ENCODE assay signal across 18 cellular contexts in the genomic region with DNA sequence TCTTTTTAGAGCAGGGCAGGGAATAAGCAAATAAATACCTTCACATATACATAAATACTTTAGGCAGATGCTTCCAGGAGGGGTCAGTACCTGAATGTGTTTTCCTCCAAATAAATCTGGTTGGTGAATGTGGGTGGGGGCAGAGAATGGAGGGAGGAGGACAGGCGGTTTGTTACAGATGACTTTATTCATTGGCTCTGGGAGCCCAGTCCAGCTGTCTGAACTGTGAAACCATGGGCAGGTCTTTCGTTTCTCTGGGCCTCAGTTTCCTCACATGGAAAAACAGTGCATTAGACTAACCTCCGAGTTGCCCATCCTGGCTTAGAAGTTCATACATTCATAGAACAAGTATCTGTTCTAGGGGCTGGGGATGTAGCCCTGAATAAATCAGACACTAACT.
DNase-seq lines count a peak whose midpoint lies in the region; TF ChIP-seq lines count a peak whose summit lies in the region.
"Had no signal": no experiment of that assay in that cellular context is flagged by ENCODE, and none has a peak within 500 bp of the region (broad histone marks: within the 10 kb centered on the region; RNA-seq: fewer than 3 reads in every experiment).

No MANE protein-coding gene starts in this region.

- peak overlapping the region; percentile 3 for H2AFZ ChIP-seq in neural progenitor cell (replicated peaks)
- H2AFZ ChIP-seq: GM23338 had no signal

- H3K9me3 Mint-ChIP-seq in neural progenitor cell, result peaks cover 14% of the 10 kb centered on the region
- H3K9me3 Mint-ChIP-seq: CD8-positive, alpha-beta T cell; HFFc6 had no signal

- TF ChIP-seq CTCF in LNCaP clone FGC (IDR thresholded peaks at IDR 0.05; ENCODE audit: control insufficient read depth, extremely low read depth, insufficient read depth) (0 out of 2 replicates have a peak, but pooled peaks have one; percentile 16), neural progenitor cell (IDR thresholded peaks at IDR 0.05) (no peak)

- no peak overlapping the region for H3K9ac ChIP-seq in neural progenitor cell
- H3K9ac ChIP-seq: BLaER1 had no signal

- H3K9me3 ChIP-seq in neural progenitor cell (ENCODE audit: low read depth), result no peaks in the 10 kb centered on the region
- H3K9me3 ChIP-seq: BLaER1, Caco-2 had no signal

- DNase-seq in DMS 273 (lab: John Stamatoyannopoulos, UW; ENCODE audit: unreplicated experiment) (peak; percentile 48), DMS 273 treated with DMSO at 0.1 percent for 48 hours (lab: John Stamatoyannopoulos, UW) (no peak), LNCaP clone FGC (ENCODE audit: low read depth) (no peak), neural progenitor cell (ENCODE audit: low spot score) (no peak), SHP77 treated with DMSO at 0.1 percent for 48 hours (lab: John Stamatoyannopoulos, UW) (no peak)
- DNase-seq in activated effector memory CD4-positive, alpha-beta T cell treated with Interleukin-2 at 50 U/mL for 16 hours, result no peak
- DNase-seq: Caco-2; CD4-positive, CD25-positive, alpha-beta regulatory T cell; DMS153; DND-41; H9; HFFc6 had no signal

- H3K4me3 ChIP-seq in LNCaP clone FGC (ENCODE audit: low read depth, low read length) (no peak overlapping the region), neural progenitor cell (no peak overlapping the region)
- H3K4me3 ChIP-seq: BLaER1, GM23338 had no signal

- no peak overlapping the region for H3K27ac ChIP-seq in neural progenitor cell
- H3K27ac ChIP-seq: 22Rv1, BLaER1, C4-2B had no signal

- H3K4me3 Mint-ChIP-seq in neural progenitor cell, result no peak overlapping the region
- H3K4me3 Mint-ChIP-seq: B cell; CD4-positive, CD25-positive, alpha-beta regulatory T cell; CD8-positive, alpha-beta T cell; GM23338; H9; HFFc6 had no signal

- no peaks in the 10 kb centered on the region for H4K20me1 ChIP-seq in neural progenitor cell (ENCODE audit: low read depth)
- H4K20me1 ChIP-seq: BLaER1 had no signal

- H3F3A ChIP-seq in neural progenitor cell (ENCODE audit: low read depth), result peaks cover 4% of the 10 kb centered on the region

- no peak overlapping the region for H3K27ac Mint-ChIP-seq in neural progenitor cell
- H3K27ac Mint-ChIP-seq: B cell; CD4-positive, CD25-positive, alpha-beta regulatory T cell; CD8-positive, alpha-beta T cell; GM23338; H9; HFFc6 had no signal

- peaks cover 7% of the 10 kb centered on the region for H3K27me3 Mint-ChIP-seq in neural progenitor cell (ENCODE audit: insufficient read depth, low read depth)

- no peaks in the 10 kb centered on the region for H3K36me3 ChIP-seq in neural progenitor cell
- H3K36me3 ChIP-seq: BLaER1 had no signal

- H3K4me1 Mint-ChIP-seq in neural progenitor cell, result peaks cover 10% of the 10 kb centered on the region
- H3K4me1 Mint-ChIP-seq: B cell; CD4-positive, CD25-positive, alpha-beta regulatory T cell had no signal

- no peaks in the 10 kb centered on the region for H3K79me2 ChIP-seq in neural progenitor cell (ENCODE audit: low read depth)

- H3K27me3 ChIP-seq in neural progenitor cell, result no peaks in the 10 kb centered on the region
- H3K27me3 ChIP-seq: BLaER1 had no signal

- H3K36me3 Mint-ChIP-seq in neural progenitor cell, result no peaks in the 10 kb centered on the region
- H3K36me3 Mint-ChIP-seq: CD4-positive, CD25-positive, alpha-beta regulatory T cell; CD8-positive, alpha-beta T cell had no signal

- H3K4me2 ChIP-seq in neural progenitor cell, result no peak overlapping the region
- H3K4me2 ChIP-seq: BLaER1, GM23338 had no signal

- H3K4me1 ChIP-seq in neural progenitor cell, result peaks cover 5% of the 10 kb centered on the region
- H3K4me1 ChIP-seq: Caco-2 had no signal
